In the genomic region with DNA sequence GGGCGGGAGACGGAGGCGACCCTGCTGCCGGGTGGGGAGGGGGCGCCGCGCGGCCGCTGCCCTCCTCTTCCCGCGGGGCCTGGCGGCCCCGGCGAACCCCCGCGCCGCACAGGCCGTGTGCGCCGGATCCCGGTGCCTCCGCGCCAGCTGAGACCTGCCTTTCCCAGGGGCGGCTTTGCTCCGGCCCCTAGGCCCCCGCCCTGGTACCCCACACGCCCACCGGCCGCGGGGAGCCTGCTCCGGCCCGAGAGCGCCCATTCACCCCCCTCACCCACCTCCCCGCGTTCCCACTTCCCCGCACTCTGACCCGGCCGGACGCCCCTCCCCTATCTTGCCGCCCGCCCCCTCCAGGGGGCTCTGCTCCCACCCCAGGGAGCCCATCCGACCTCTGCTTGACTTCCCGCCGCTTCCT, we compare ENCODE assay signal across 2 cellular contexts.
TF ChIP-seq lines count a peak whose summit lies in the region.

No MANE protein-coding gene starts in this region.

TF ChIP-seq in IMR-90, 13 proteins besides CTCF, POLR2A, EP300 and RAD21:
- TF ChIP-seq MXI1 (IDR thresholded peaks at IDR 0.05; ENCODE audit: borderline replicate concordance, low read depth, low read length): no peak
- no peak for TF ChIP-seq USF2 (IDR thresholded peaks at IDR 0.05; ENCODE audit: low read depth, low read length)
- no peak for TF ChIP-seq MAFK (IDR thresholded peaks at IDR 0.05; ENCODE audit: low read depth, low read length)
- TF ChIP-seq, protein P1, sequence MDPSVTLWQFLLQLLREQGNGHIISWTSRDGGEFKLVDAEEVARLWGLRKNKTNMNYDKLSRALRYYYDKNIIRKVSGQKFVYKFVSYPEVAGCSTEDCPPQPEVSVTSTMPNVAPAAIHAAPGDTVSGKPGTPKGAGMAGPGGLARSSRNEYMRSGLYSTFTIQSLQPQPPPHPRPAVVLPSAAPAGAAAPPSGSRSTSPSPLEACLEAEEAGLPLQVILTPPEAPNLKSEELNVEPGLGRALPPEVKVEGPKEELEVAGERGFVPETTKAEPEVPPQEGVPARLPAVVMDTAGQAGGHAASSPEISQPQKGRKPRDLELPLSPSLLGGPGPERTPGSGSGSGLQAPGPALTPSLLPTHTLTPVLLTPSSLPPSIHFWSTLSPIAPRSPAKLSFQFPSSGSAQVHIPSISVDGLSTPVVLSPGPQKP (IDR thresholded peaks at IDR 0.05; ENCODE audit: borderline replicate concordance, low read depth, low read length): no peak
- no peak for TF ChIP-seq MAZ (IDR thresholded peaks at IDR 0.05; ENCODE audit: borderline replicate concordance, low read depth, low read length)
- TF ChIP-seq RCOR1 (IDR thresholded peaks at IDR 0.05; ENCODE audit: insufficient replicate concordance, low read length): no peak
- no peak for TF ChIP-seq CEBPB (IDR thresholded peaks at IDR 0.05; ENCODE audit: low read depth, low read length)
- no peak for TF ChIP-seq SMC3 (IDR thresholded peaks at IDR 0.05; ENCODE audit: low read depth, low read length)
- no peak for TF ChIP-seq BHLHE40 (IDR thresholded peaks at IDR 0.05; ENCODE audit: low read depth, low read length)
- no peak for TF ChIP-seq NFE2L2 (IDR thresholded peaks at IDR 0.05; ENCODE audit: low read depth, low read length)
- no peak for TF ChIP-seq FOS (IDR thresholded peaks at IDR 0.05; ENCODE audit: low read depth, low read length)
- no peak for TF ChIP-seq CHD1 (IDR thresholded peaks at IDR 0.05; ENCODE audit: low read depth, low read length)

TF ChIP-seq in H1, 55 proteins besides CTCF, POLR2A, EP300 and RAD21:
- no peak for TF ChIP-seq HDAC6 (IDR thresholded peaks at IDR 0.05; ENCODE audit: low read depth, low read length)
- no peak for TF ChIP-seq POU5F1 (IDR thresholded peaks at IDR 0.05; ENCODE audit: low read depth, low read length)
- no peak for TF ChIP-seq EGR1 (IDR thresholded peaks at IDR 0.05; ENCODE audit: borderline replicate concordance, low read depth, low read length)
- peak; percentile 36 for TF ChIP-seq KDM4A (IDR thresholded peaks at IDR 0.05; ENCODE audit: low read depth, low read length, severe bottlenecking)
- no peak for TF ChIP-seq BACH1 (IDR thresholded peaks at IDR 0.05; ENCODE audit: low read length)
- no peak for TF ChIP-seq ATF3 (IDR thresholded peaks at IDR 0.05; ENCODE audit: insufficient read depth, low read depth, low read length)
